ENCODE assay signal across 9 cellular contexts in the genomic region with DNA sequence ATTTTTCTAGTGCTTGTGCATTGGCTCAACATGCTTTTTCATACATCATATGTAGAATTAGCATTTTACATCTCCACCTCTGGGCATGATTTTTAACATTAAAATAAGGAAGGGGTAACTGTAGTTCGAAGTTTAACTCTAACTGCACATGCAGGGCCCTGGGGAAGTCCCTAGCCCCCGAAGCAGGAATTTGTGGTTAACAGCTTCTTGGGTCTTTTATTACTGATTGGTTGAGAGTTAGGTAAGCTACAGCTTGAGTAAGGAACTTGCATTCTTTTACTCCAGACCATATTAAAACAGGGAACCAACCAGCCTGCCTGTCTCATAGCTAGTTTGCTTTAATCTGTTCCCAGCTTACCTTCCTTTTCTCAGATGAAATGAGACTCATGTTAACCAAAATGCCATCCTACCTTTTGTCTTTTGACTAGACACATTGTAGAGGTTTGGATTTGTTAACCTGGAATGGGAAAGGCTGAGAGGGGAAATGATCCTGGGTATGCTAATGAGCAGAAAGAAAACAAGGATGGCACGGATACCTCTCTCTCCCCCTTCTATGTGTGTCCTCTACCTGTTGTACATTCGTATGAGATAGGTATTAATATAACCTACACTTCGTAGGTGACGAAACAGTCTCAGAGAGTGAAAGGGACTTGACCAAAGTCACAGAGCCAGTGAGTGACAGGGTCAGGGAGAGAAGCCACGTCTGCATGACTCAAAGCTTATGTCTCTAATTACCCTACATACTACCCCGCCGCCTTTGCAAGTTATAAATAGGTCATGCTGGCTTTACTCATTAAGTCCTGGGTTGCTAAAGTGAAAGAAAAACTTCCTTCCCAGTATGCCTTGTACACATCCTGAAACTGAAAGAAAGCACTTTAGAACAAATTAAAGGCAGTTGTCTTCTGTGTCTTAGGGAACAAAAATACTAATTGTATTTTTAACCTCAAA.
DNase-seq lines count a peak whose midpoint lies in the region; ATAC-seq and TF ChIP-seq lines count a peak whose summit lies in the region.
"Had no signal": no experiment of that assay in that cellular context is flagged by ENCODE, and none has a peak within 500 bp of the region (broad histone marks: within the 10 kb centered on the region; RNA-seq: fewer than 3 reads in every experiment).

No MANE protein-coding gene starts in this region.

- H3K4me3 Mint-ChIP-seq in chondrocyte (ENCODE audit: unreplicated experiment): no peak overlapping the region

- H3K4me1 Mint-ChIP-seq in chondrocyte (ENCODE audit: low read depth): peaks cover 9% of the 10 kb centered on the region

- H3K27me3 ChIP-seq in SJCRH30 (no peaks in the 10 kb centered on the region), mesenchymal stem cell (ENCODE audit: control insufficient read depth in 1 of 2, insufficient read depth in 1 of 2, low read length in 2 of 2) (no peaks in the 10 kb centered on the region)

- peaks cover 4% of the 10 kb centered on the region for H3K9me3 Mint-ChIP-seq in chondrocyte (ENCODE audit: low read depth)

- H3K4me2 ChIP-seq in mesenchymal stem cell (ENCODE audit: low read length, poor library complexity, severe bottlenecking): no peak overlapping the region

- no peaks in the 10 kb centered on the region for H3K79me1 ChIP-seq in mesenchymal stem cell (replicated peaks; ENCODE audit: low read length, poor library complexity, severe bottlenecking)

- peak overlapping the region; percentile 11 for H3K27ac Mint-ChIP-seq in chondrocyte (ENCODE audit: unreplicated experiment)

- no peaks in the 10 kb centered on the region for H3K27me3 Mint-ChIP-seq in chondrocyte (ENCODE audit: low read depth)

- TF ChIP-seq CTCF in chondrocyte (IDR thresholded peaks at IDR 0.05): no peak

- H2BK5ac ChIP-seq in mesenchymal stem cell (ENCODE audit: low read depth, low read length, poor library complexity, severe bottlenecking): no peak overlapping the region

- H2AK5ac ChIP-seq in mesenchymal stem cell (ENCODE audit: low read length, severe bottlenecking): no peak overlapping the region

- peak; percentile 93 for ATAC-seq in GM19023 (IDR thresholded peaks at IDR 0.05; ENCODE audit: unreplicated experiment)
- ATAC-seq in HG03045 (IDR thresholded peaks at IDR 0.05; ENCODE audit: unreplicated experiment): peak; percentile 97

- H4K8ac ChIP-seq in mesenchymal stem cell (ENCODE audit: low read length): no peak overlapping the region

- no peak overlapping the region for H3K27ac ChIP-seq in SJCRH30
- no peak overlapping the region for H3K27ac ChIP-seq in mesenchymal stem cell (ENCODE audit: low read length, poor library complexity, severe bottlenecking)
- H3K27ac ChIP-seq: SK-N-MC had no signal

- no peak overlapping the region for H3K4me3 ChIP-seq in SJCRH30
- no peak overlapping the region for H3K4me3 ChIP-seq in mesenchymal stem cell (ENCODE audit: insufficient read depth in 1 of 2, low read depth in 1 of 2, low read length in 2 of 2)
- H3K4me3 ChIP-seq: SK-N-MC had no signal

- H3K4me1 ChIP-seq in SJCRH30 (no peaks in the 10 kb centered on the region), mesenchymal stem cell (ENCODE audit: control insufficient read depth, insufficient read depth, low read depth, low read length) (no peaks in the 10 kb centered on the region)

- H3K36me3 ChIP-seq in SJCRH30 (no peaks in the 10 kb centered on the region), mesenchymal stem cell (ENCODE audit: control insufficient read depth in 1 of 2, insufficient read depth in 2 of 2, low read depth in 1 of 2, low read length in 2 of 2) (no peaks in the 10 kb centered on the region)

- peak; percentile 1 to 3 for DNase-seq in SJCRH30
- DNase-seq in chondrocyte (ENCODE audit: low spot score): no peak
- DNase-seq in stimulated activated CD8-positive, alpha-beta memory T cell treated with anti-CD3 and anti-CD28 coated beads, Interleukin-15, amount 100 ng/mL, for 4 hours (ENCODE audit: low read depth in 2 of 2): peak; percentile 11 to 29
- DNase-seq in NCI-H1694 (lab: John Stamatoyannopoulos, UW): no peak
- no peak for DNase-seq in mesenchymal stem cell
- no peak for DNase-seq in COR-L47 (lab: John Stamatoyannopoulos, UW)

- no peak overlapping the region for H2BK12ac ChIP-seq in mesenchymal stem cell (ENCODE audit: low read length in 2 of 2)

- H3K9me3 ChIP-seq in SJCRH30 (replicated peaks) (no peaks in the 10 kb centered on the region), mesenchymal stem cell (ENCODE audit: control insufficient read depth, low read length) (peaks cover 4% of the 10 kb centered on the region)

- WGBS in mesenchymal stem cell: 100% methylated on average over 2 of the region's 9 CpGs

- no peak overlapping the region for H2AFZ ChIP-seq in mesenchymal stem cell (ENCODE audit: low read depth, low read length)

- no peaks in the 10 kb centered on the region for H3K36me3 Mint-ChIP-seq in chondrocyte (ENCODE audit: low read depth)

- H3K9ac ChIP-seq in mesenchymal stem cell (ENCODE audit: low read length): no peak overlapping the region

- H3K18ac ChIP-seq in mesenchymal stem cell (ENCODE audit: low read depth in 1 of 2, low read length in 2 of 2): no peak overlapping the region

- H4K91ac ChIP-seq in mesenchymal stem cell (ENCODE audit: low read length): no peak overlapping the region

- no peak overlapping the region for H3K14ac ChIP-seq in mesenchymal stem cell (ENCODE audit: low read length in 2 of 2)

- H3K4ac ChIP-seq in mesenchymal stem cell (ENCODE audit: low read depth in 1 of 2, low read length in 2 of 2): no peak overlapping the region

- H2BK120ac ChIP-seq in mesenchymal stem cell (ENCODE audit: low read depth, low read length): no peak overlapping the region

- no peak overlapping the region for H3K23ac ChIP-seq in mesenchymal stem cell (ENCODE audit: low read length in 2 of 2)

- H2BK15ac ChIP-seq in mesenchymal stem cell (ENCODE audit: low read depth, poor library complexity, severe bottlenecking): no peak overlapping the region

Comparison
In these comparisons a context has a peak if more than half of its experiments do, and no peak if none do; other contexts are left out.
1. DNase-seq: peak in SJCRH30 (2 of 2) and stimulated activated CD8-positive, alpha-beta memory T cell treated with anti-CD3 and anti-CD28 coated beads, Interleukin-15, amount 100 ng/mL, for 4 hours (2 of 2); none in chondrocyte (single experiment), NCI-H1694 (single experiment), mesenchymal stem cell (single experiment) and COR-L47 (single experiment).